In genomic region chr22:26483439-26484359, GRCh38 we compare ENCODE assay signal across 8 cellular contexts. TPM values are rescaled to one million over a fixed set of nuclear protein-coding genes. Genes with fewer than 3 reads are reported as not detected.
DNase-seq lines count a peak whose midpoint lies in the region; ATAC-seq and TF ChIP-seq lines count a peak whose summit lies in the region.

Gene HPS4, minus strand, starts transcription at chr22:26483783. Its CDS starts 2,021 bp downstream, at chr22:26481762.
Gene SRRD, plus strand, starts transcription at chr22:26483877. Its CDS starts 14 bp downstream, at chr22:26483891.

- peak; percentile 81 for TF ChIP-seq POLR2A in breast epithelium (IDR thresholded peaks at IDR 0.05)

- peak; percentile 62 for DNase-seq in 8988T
- peak; percentile 88 for DNase-seq in NCI-H2171 treated with DMSO at 0.1 percent for 48 hours (lab: John Stamatoyannopoulos, UW)
- DNase-seq in breast epithelium (ENCODE audit: low spot score in 2 of 2), result peak; percentile 86 to 89
- DNase-seq in iPS-NIHi7 (ENCODE audit: extremely low spot score), result peak; percentile 97
- peak; percentile 75 for DNase-seq in smooth muscle cell (lab: John Stamatoyannopoulos, UW; ENCODE audit: unreplicated experiment)

- H2AFZ ChIP-seq in smooth muscle cell (ENCODE audit: low read depth), result peak within 1 kb of the TSS; percentile 85

- no peaks in the 10 kb centered on the region for H3K9me3 ChIP-seq in breast epithelium
- H3K9me3 ChIP-seq in smooth muscle cell (replicated peaks; ENCODE audit: low read depth), result no peaks in the 10 kb centered on the region

- intact Hi-C loops in breast epithelium (cut with DNase I; ENCODE audit: low total_unique reads), result no loop called here

- H3K79me2 ChIP-seq in smooth muscle cell (ENCODE audit: low read depth), result peaks cover 23% of the 10 kb centered on the region

- no peaks in the 10 kb centered on the region for H3K27me3 ChIP-seq in breast epithelium
- no peaks in the 10 kb centered on the region for H3K27me3 ChIP-seq in smooth muscle cell (ENCODE audit: low read depth)

- H3K4me3 ChIP-seq in breast epithelium, result peak within 1 kb of the TSS; percentile 84 to 96 (median 87)
- H3K4me3 ChIP-seq in smooth muscle cell, result peak within 1 kb of the TSS; percentile 84

- H3K4me1 ChIP-seq in breast epithelium (peaks cover 13 to 14% of the 10 kb centered on the region in 2 donors), smooth muscle cell (ENCODE audit: low read depth) (peaks cover 25% of the 10 kb centered on the region)

- WGBS in smooth muscle cell (ENCODE audit: low lambda C conversion rate), result 1% methylated on average over 65 of the region's 85 CpGs

- TF ChIP-seq CTCF in VCaP (conservative IDR thresholded peaks at IDR 0.05) (no peak), breast epithelium (IDR thresholded peaks at IDR 0.05) (peak in 1 of 3 donors; percentile 9), smooth muscle cell (IDR thresholded peaks at IDR 0.05; ENCODE audit: borderline replicate concordance, insufficient read depth, poor library complexity, severe bottlenecking) (no peak)

- peak within 1 kb of the TSS; percentile 89 for H3K27ac ChIP-seq in VCaP
- H3K27ac ChIP-seq in breast epithelium, result peak within 1 kb of the TSS; percentile 97 to 98
- peak within 1 kb of the TSS; percentile 98 for H3K27ac ChIP-seq in smooth muscle cell (ENCODE audit: low read depth)

- H4K20me1 ChIP-seq in smooth muscle cell (ENCODE audit: low read depth), result no peaks in the 10 kb centered on the region

- ATAC-seq in GM18858 (IDR thresholded peaks at IDR 0.05; ENCODE audit: unreplicated experiment) (peak; percentile 44), HG03095 (IDR thresholded peaks at IDR 0.05; ENCODE audit: unreplicated experiment) (peak; percentile 51)

- H3F3A ChIP-seq in smooth muscle cell (ENCODE audit: low read depth), result peaks cover 11% of the 10 kb centered on the region

- H3K36me3 ChIP-seq in breast epithelium (no peaks in the 10 kb centered on the region), smooth muscle cell (ENCODE audit: low read depth) (peaks cover 6% of the 10 kb centered on the region)

- peak within 1 kb of the TSS; percentile 99 for H3K9ac ChIP-seq in smooth muscle cell (ENCODE audit: low read depth)

- H3K4me2 ChIP-seq in smooth muscle cell, result peak within 1 kb of the TSS; percentile 96

RNA-seq across cellular contexts. Expression of gene HPS4, which starts in this region (rescaled TPM):
- total RNA-seq in breast epithelium, result 10 to 100 TPM; 29.0 to 43.6 (median 35.4) TPM
- 23.5 and 46.3 TPM in 2 replicates for total RNA-seq in smooth muscle cell
- 18.2 and 21.2 TPM in 2 replicates for polyA plus RNA-seq in smooth muscle cell

RNA-seq across cellular contexts. Expression of gene SRRD, which starts in this region (rescaled TPM):
- 10 to 100 TPM in 2 of 3 donors, 1 to 10 TPM in 1; 8.8 to 17.4 (median 15.0) TPM for total RNA-seq in breast epithelium
- 20.7 and 35.8 TPM in 2 replicates for total RNA-seq in smooth muscle cell
- polyA plus RNA-seq in smooth muscle cell, result 34.5 and 38.6 TPM in 2 replicates

Comparison
In these comparisons a context has a peak if more than half of its experiments do, and no peak if none do; other contexts are left out.
1. Peak in every context shown above with its lines: DNase-seq, ATAC-seq, H3K4me3 ChIP-seq and H3K27ac ChIP-seq.